ENCODE assay signal across 10 cellular contexts in the genomic region with DNA sequence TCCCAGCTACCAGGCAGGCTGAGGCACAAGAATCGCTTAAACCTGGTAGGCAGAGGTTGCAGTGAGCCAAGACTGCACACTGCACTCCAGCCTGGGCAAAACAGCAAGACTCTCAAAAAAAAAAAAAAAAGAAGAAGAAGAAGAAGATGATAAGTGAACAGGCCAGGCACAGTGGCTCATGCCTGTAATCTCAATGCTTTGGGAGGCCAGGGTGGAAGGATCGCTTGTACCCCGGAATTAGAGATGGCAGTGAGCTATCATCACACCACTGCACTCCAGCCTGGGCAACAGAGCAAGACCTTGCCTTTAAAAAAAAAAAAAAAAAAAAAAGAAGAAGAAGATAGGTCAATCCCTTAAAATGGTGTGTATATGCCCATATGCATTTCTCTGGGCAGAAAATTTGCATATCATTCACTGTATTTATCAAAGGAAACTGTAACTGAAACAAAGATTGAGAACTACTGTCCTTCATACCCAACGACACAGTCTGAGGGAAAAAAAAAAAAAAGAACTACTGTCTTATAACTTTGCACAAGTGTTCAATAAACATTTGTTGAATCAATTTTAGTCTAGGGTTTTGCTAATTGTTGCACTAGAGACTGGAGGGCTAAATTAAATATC. TPM values are rescaled to one million over a fixed set of nuclear protein-coding genes. Genes with fewer than 3 reads are reported as not detected.
DNase-seq lines count a peak whose midpoint lies in the region; ATAC-seq and TF ChIP-seq lines count a peak whose summit lies in the region.
"Had no signal": no experiment of that assay in that cellular context is flagged by ENCODE, and none has a peak within 500 bp of the region (broad histone marks: within the 10 kb centered on the region; RNA-seq: fewer than 3 reads in every experiment).

No MANE protein-coding gene starts in this region.

- no peak for TF ChIP-seq CTCF in WTC11 (IDR thresholded peaks at IDR 0.05)
- TF ChIP-seq CTCF in heart right ventricle (IDR thresholded peaks at IDR 0.05): no peak

- peaks cover 8% of the 10 kb centered on the region for H3K4me1 Mint-ChIP-seq in WTC11
- H3K4me1 Mint-ChIP-seq in naive thymus-derived CD8-positive, alpha-beta T cell: peaks cover 17 to 51% (median 45%) of the 10 kb centered on the region in 4 donors

- ATAC-seq in GM18498 (IDR thresholded peaks at IDR 0.05; ENCODE audit: unreplicated experiment) (peak; percentile 57), GM21619 (IDR thresholded peaks at IDR 0.05; ENCODE audit: unreplicated experiment) (peak; percentile 30), WTC11 (no peak), heart right ventricle (no peak)
- ATAC-seq in naive thymus-derived CD8-positive, alpha-beta T cell: no peak

- H3K27me3 ChIP-seq in heart right ventricle: no peaks in the 10 kb centered on the region
- H3K27me3 ChIP-seq: Peyer's patch had no signal

- CTCF ChIA-PET in WTC11 (lab: Charles Lee): no interaction called here

- H3K27ac Mint-ChIP-seq in WTC11: no peak overlapping the region
- peak overlapping the region in 7 of 10 donors; percentile 0 to 68 (median 7) for H3K27ac Mint-ChIP-seq in naive thymus-derived CD8-positive, alpha-beta T cell

- POLR2A ChIA-PET in WTC11 (lab: Charles Lee): interaction anchor here (0.6 to 0.7 kb wide), 2 partner anchors 275 to 513 kb away, joined by 3 to 5 read pairs; a partner anchor contains a TSS
- POLR2A ChIA-PET in naive thymus-derived CD8-positive, alpha-beta T cell (lab: Charles Lee): interaction anchor here (0.7 to 3.6 kb wide), 3 partner anchors 10 to 95 kb away, joined by 4 to 38 read pairs (median 23); a partner anchor contains a TSS

- no peaks in the 10 kb centered on the region; the same call in 1 of the 2 replicates for H3K36me3 Mint-ChIP-seq in WTC11
- peaks cover 0 to 7% (median 0%) of the 10 kb centered on the region in 3 donors for H3K36me3 Mint-ChIP-seq in naive thymus-derived CD8-positive, alpha-beta T cell

- H3K9me3 Mint-ChIP-seq in WTC11: no peaks in the 10 kb centered on the region; the same call in 1 of the 2 replicates
- H3K9me3 Mint-ChIP-seq in naive thymus-derived CD8-positive, alpha-beta T cell: no peaks in the 10 kb centered on the region

- peaks cover 0 to 6% (median 0%) of the 10 kb centered on the region in 9 donors for H3K36me3 ChIP-seq in heart right ventricle
- H3K36me3 ChIP-seq: Peyer's patch had no signal

- 84 to 88% methylated on average over 4 of the region's 4 CpGs for WGBS in heart right ventricle, 2 donors

- H3K4me3 Mint-ChIP-seq in WTC11: 0 out of 2 replicates have a peak overlapping the region, but pooled peaks have one; percentile 43
- H3K4me3 Mint-ChIP-seq in naive thymus-derived CD8-positive, alpha-beta T cell: peak overlapping the region in 9 of 10 donors; percentile 33 to 94 (median 69)

- peaks cover 27% of the 10 kb centered on the region for H3K27me3 Mint-ChIP-seq in WTC11 (ENCODE audit: low read depth)
- H3K27me3 Mint-ChIP-seq in naive thymus-derived CD8-positive, alpha-beta T cell: no peaks in the 10 kb centered on the region

- no peaks in the 10 kb centered on the region for H3K9me3 ChIP-seq in heart right ventricle
- H3K9me3 ChIP-seq: Peyer's patch had no signal

- H3K4me1 ChIP-seq in heart right ventricle: peaks cover 0 to 26% (median 21%) of the 10 kb centered on the region in 9 donors

- DNase-seq in WTC11 (ENCODE audit: low spot score): no peak
- no peak for DNase-seq in naive thymus-derived CD8-positive, alpha-beta T cell
- no peak for DNase-seq in stimulated activated naive CD4-positive, alpha-beta T cell treated with Interleukin-2 at 50 U/mL for 16 hours (lab: John Stamatoyannopoulos, UW)
- DNase-seq in heart right ventricle: no peak
- DNase-seq in activated effector memory CD4-positive, alpha-beta T cell treated with Interleukin-2 at 50 U/mL for 16 hours: no peak
- DNase-seq: NCI-H2081, Peyer's patch, WERI-Rb-1 had no signal

- intact Hi-C loops in heart right ventricle (cut with DNase I): no loop called here

- H3K27ac ChIP-seq in heart right ventricle: no peak overlapping the region
- H3K27ac ChIP-seq: Peyer's patch, WERI-Rb-1 had no signal

- H3K4me3 ChIP-seq in heart right ventricle: no peak overlapping the region
- H3K4me3 ChIP-seq: Peyer's patch had no signal

TF ChIP-seq in WTC11, 78 proteins besides CTCF, POLR2A, EP300 and RAD21:
- TF ChIP-seq NR3C1 (CRISPR knock-in tag; conservative IDR thresholded peaks at IDR 0.05; ENCODE audit: low read depth) (no peak), ZNF121 (CRISPR knock-in tag; IDR thresholded peaks at IDR 0.05) (0 out of 2 replicates have a peak, but pooled peaks have one; percentile 8)

RNA-seq across cellular contexts. Expression of a gene that starts 2.3 kb away (rescaled TPM):
- total RNA-seq in WTC11 (2021) (56.7 to 64.3 TPM (median 59.4 TPM) in 3 replicates), heart right ventricle (10 to 100 TPM; 18.4 to 31.0 (median 24.8) TPM)
- total RNA-seq in naive thymus-derived CD8-positive, alpha-beta T cell: 10 to 100 TPM; 52.2 to 54.6 TPM
- 10 to 100 TPM; 26.6 to 43.2 (median 32.6) TPM for polyA plus RNA-seq in naive thymus-derived CD8-positive, alpha-beta T cell
- polyA plus RNA-seq in heart right ventricle: 1 to 10 TPM; 5.7 to 9.5 TPM

RNA-seq across cellular contexts. Expression of a gene that starts 42.8 kb away (rescaled TPM):
- total RNA-seq in WTC11 (2021) (0.09 to 0.14 TPM in 2 of 3 replicates, not detected in the other), heart right ventricle (under 1 TPM in 6 of 10 donors, not detected in 4; 0.08 to 0.53 (median 0.24) TPM)
- under 1 TPM in 1 of 2 experiments, not detected in 1; 0.05 TPM for total RNA-seq in naive thymus-derived CD8-positive, alpha-beta T cell
- polyA plus RNA-seq in naive thymus-derived CD8-positive, alpha-beta T cell: under 1 TPM in 1 of 3 donors, not detected in 2; 0.03 TPM
- polyA plus RNA-seq in heart right ventricle: under 1 TPM; 0.19 to 0.29 TPM

Comparison
In these comparisons a context has a peak if more than half of its experiments do, and no peak if none do; other contexts are left out.
1. ATAC-seq: peak in GM18498 (single experiment) and GM21619 (single experiment); none in WTC11 (single experiment), naive thymus-derived CD8-positive, alpha-beta T cell (0 of 2) and heart right ventricle (0 of 8).